ENCODE assay signal across 9 cellular contexts in genomic region chr20:4170621-4171537, GRCh38. TPM values are rescaled to one million over a fixed set of nuclear protein-coding genes. Genes with fewer than 3 reads are reported as not detected.
DNase-seq lines count a peak whose midpoint lies in the region; ATAC-seq, FAIRE-seq and TF ChIP-seq lines count a peak whose summit lies in the region.
"Had no signal": no experiment of that assay in that cellular context is flagged by ENCODE, and none has a peak within 500 bp of the region (broad histone marks: within the 10 kb centered on the region; RNA-seq: fewer than 3 reads in every experiment).

No MANE protein-coding gene starts in this region.

- H3K9me3 ChIP-seq in astrocyte (ENCODE audit: insufficient read depth, low read depth, low read length) (no peaks in the 10 kb centered on the region), tibial nerve (no peaks in the 10 kb centered on the region), mucosa of descending colon (no peaks in the 10 kb centered on the region)

- H3K9me3 Mint-ChIP-seq in activated naive CD4-positive, alpha-beta T cell treated with anti-CD3 and anti-CD28 coated beads for 36 hours, result no peaks in the 10 kb centered on the region
- no peaks in the 10 kb centered on the region for H3K9me3 Mint-ChIP-seq in astrocyte (ENCODE audit: unreplicated experiment)

- H3K27me3 Mint-ChIP-seq in activated naive CD4-positive, alpha-beta T cell treated with anti-CD3 and anti-CD28 coated beads for 36 hours (ENCODE audit: low read depth), result no peaks in the 10 kb centered on the region
- H3K27me3 Mint-ChIP-seq in astrocyte (ENCODE audit: low read depth, unreplicated experiment), result no peaks in the 10 kb centered on the region

- H3K9ac ChIP-seq in astrocyte (ENCODE audit: low read length) (peak overlapping the region; percentile 81), mesendoderm (ENCODE audit: low read length) (peak overlapping the region; percentile 18)

- H3K56ac ChIP-seq in mesendoderm (ENCODE audit: low read length), result peak overlapping the region; percentile 86

- no peak overlapping the region for H2BK120ac ChIP-seq in mesendoderm (ENCODE audit: low read depth, low read length)

- no peak for TF ChIP-seq POLR2A in tibial nerve (IDR thresholded peaks at IDR 0.05)

- H2AFZ ChIP-seq in astrocyte (ENCODE audit: low read depth, low read length), result no peak overlapping the region

- DNase-seq in activated naive CD4-positive, alpha-beta T cell treated with anti-CD3 and anti-CD28 coated beads for 36 hours, result no peak
- no peak for DNase-seq in activated naive CD4-positive, alpha-beta T cell treated with anti-CD3 and anti-CD28 coated beads, Interleukin-2, amount 50 U/mL, for 16 hours
- DNase-seq in astrocyte (ENCODE audit: low read depth), result no peak
- DNase-seq in mesendoderm, result no peak
- DNase-seq in tibial nerve (ENCODE audit: low spot score in 2 of 2), result no peak
- no peak for DNase-seq in mucosa of descending colon
- DNase-seq in activated effector memory CD4-positive, alpha-beta T cell treated with anti-CD3 and anti-CD28 coated beads, Interleukin-2, amount 50 U/mL, for 16 hours, result no peak
- DNase-seq in CD1c-positive myeloid dendritic cell (ENCODE audit: extremely low spot score), result no peak
- DNase-seq: effector memory CD4-positive, alpha-beta T cell had no signal

- FAIRE-seq in astrocyte (lab: Jason Lieb, UNC), result no peak

- H3K79me2 ChIP-seq in astrocyte (ENCODE audit: insufficient read depth, low read length) (peaks cover 81% of the 10 kb centered on the region), mesendoderm (ENCODE audit: control insufficient read depth, insufficient read depth, low read length) (peaks cover 4% of the 10 kb centered on the region)

- peak in 1 of 2 donors; percentile 61 for TF ChIP-seq EP300 in tibial nerve (IDR thresholded peaks at IDR 0.05)

- H3K4me2 ChIP-seq in astrocyte (ENCODE audit: low read length) (peak overlapping the region; percentile 91), mesendoderm (ENCODE audit: low read length) (peak overlapping the region; percentile 8)

- peaks cover 68% of the 10 kb centered on the region for H4K20me1 ChIP-seq in astrocyte (ENCODE audit: insufficient read depth, low read length)

- no peaks in the 10 kb centered on the region for H3K27me3 ChIP-seq in astrocyte (ENCODE audit: insufficient read depth, low read length)
- H3K27me3 ChIP-seq in mesendoderm (ENCODE audit: insufficient read depth, low read length, poor library complexity), result no peaks in the 10 kb centered on the region
- H3K27me3 ChIP-seq in tibial nerve, result no peaks in the 10 kb centered on the region

- no peak overlapping the region for H4K5ac ChIP-seq in mesendoderm (ENCODE audit: low read length)

- H3K4me3 Mint-ChIP-seq in activated naive CD4-positive, alpha-beta T cell treated with anti-CD3 and anti-CD28 coated beads for 36 hours, result peak overlapping the region; percentile 76
- H3K4me3 Mint-ChIP-seq in astrocyte (ENCODE audit: unreplicated experiment), result peak overlapping the region; percentile 67

- no peaks in the 10 kb centered on the region for H3K36me3 Mint-ChIP-seq in activated naive CD4-positive, alpha-beta T cell treated with anti-CD3 and anti-CD28 coated beads for 36 hours (ENCODE audit: low read depth)
- H3K36me3 Mint-ChIP-seq in astrocyte (ENCODE audit: low read depth, unreplicated experiment), result peaks cover 3% of the 10 kb centered on the region

- H3K36me3 ChIP-seq in astrocyte (ENCODE audit: insufficient read depth, low read length), result no peaks in the 10 kb centered on the region
- no peaks in the 10 kb centered on the region for H3K36me3 ChIP-seq in mesendoderm (ENCODE audit: control insufficient read depth, insufficient read depth, low read length)
- H3K36me3 ChIP-seq in tibial nerve, result peaks cover 0 to 15% (median 0%) of the 10 kb centered on the region in 3 donors
- H3K36me3 ChIP-seq in mucosa of descending colon (ENCODE audit: low read depth), result no peaks in the 10 kb centered on the region

- H3K18ac ChIP-seq in mesendoderm (ENCODE audit: low read length), result no peak overlapping the region

- peaks cover 18% of the 10 kb centered on the region for H3K79me1 ChIP-seq in mesendoderm (ENCODE audit: low read length)

- no peak for ATAC-seq in mucosa of descending colon

- H4K8ac ChIP-seq in mesendoderm (ENCODE audit: low read depth, low read length), result no peak overlapping the region

- CTCF ChIA-PET in activated naive CD4-positive, alpha-beta T cell treated with anti-CD3 and anti-CD28 coated beads for 36 hours (lab: Charles Lee), result interaction anchor here (0.8 kb wide), 1 partner anchor 34 kb away, joined by 3 read pairs; no protein-coding TSS in a partner anchor

- H2AK5ac ChIP-seq in mesendoderm (ENCODE audit: low read length), result peak overlapping the region; percentile 46

- H3K4me1 Mint-ChIP-seq in activated naive CD4-positive, alpha-beta T cell treated with anti-CD3 and anti-CD28 coated beads for 36 hours (ENCODE audit: low read depth), result peaks cover 26% of the 10 kb centered on the region
- peaks cover 37% of the 10 kb centered on the region for H3K4me1 Mint-ChIP-seq in astrocyte (ENCODE audit: low read depth, unreplicated experiment)

- peaks cover 16% of the 10 kb centered on the region for H3K4me1 ChIP-seq in astrocyte (ENCODE audit: insufficient read depth, low read length)
- H3K4me1 ChIP-seq in mesendoderm (ENCODE audit: control insufficient read depth, low read depth, low read length), result peaks cover 34% of the 10 kb centered on the region
- peaks cover 0 to 69% (median 20%) of the 10 kb centered on the region in 4 donors for H3K4me1 ChIP-seq in tibial nerve
- H3K4me1 ChIP-seq in mucosa of descending colon (ENCODE audit: low read depth), result peaks cover 8% of the 10 kb centered on the region

- H3K23ac ChIP-seq in mesendoderm (ENCODE audit: low read length), result no peak overlapping the region

- H3K4ac ChIP-seq in mesendoderm (ENCODE audit: low read depth, low read length), result no peak overlapping the region

- H3K4me3 ChIP-seq in astrocyte (ENCODE audit: insufficient read depth, low read depth, low read length) (no peak overlapping the region), mesendoderm (ENCODE audit: low read length) (no peak overlapping the region), tibial nerve (peak overlapping the region in 3 of 4 donors; percentile 10 to 72 (median 46)), mucosa of descending colon (no peak overlapping the region)

- no CpG with 5 or more reads among the region's 14 CpGs for WGBS in mesendoderm (ENCODE audit: extremely low coverage, insufficient coverage, low lambda C conversion rate)
- WGBS in tibial nerve, 2 donors, result 45 to 51% methylated on average over 13 to 14 of the region's 14 CpGs

- TF ChIP-seq CTCF in astrocyte (IDR thresholded peaks at IDR 0.05; ENCODE audit: insufficient read depth, low read depth, low read length) (no peak), tibial nerve (IDR thresholded peaks at IDR 0.05) (no peak), mucosa of descending colon (IDR thresholded peaks at IDR 0.05) (no peak)

- H3K27ac ChIP-seq in astrocyte (ENCODE audit: low read depth, low read length) (peak overlapping the region; percentile 14), mesendoderm (ENCODE audit: low read depth, low read length) (peak overlapping the region; percentile 69), tibial nerve (peak overlapping the region; percentile 73 to 91 (median 84))

- H2BK15ac ChIP-seq in mesendoderm (replicated peaks; ENCODE audit: low read depth), result no peak overlapping the region

- intact Hi-C loops in activated naive CD4-positive, alpha-beta T cell treated with anti-CD3 and anti-CD28 coated beads for 36 hours (cut with micrococcal nuclease), result no loop called here
- intact Hi-C loops in mucosa of descending colon (cut with DNase I, micrococcal nuclease), result no loop called here

- no peak overlapping the region for H3K27ac Mint-ChIP-seq in activated naive CD4-positive, alpha-beta T cell treated with anti-CD3 and anti-CD28 coated beads for 36 hours
- peak overlapping the region; percentile 59 for H3K27ac Mint-ChIP-seq in astrocyte (ENCODE audit: unreplicated experiment)

- H2BK5ac ChIP-seq in mesendoderm (ENCODE audit: low read length), result no peak overlapping the region

RNA-seq across cellular contexts. Expression of gene SMOX, which starts 22.3 kb away (rescaled TPM):
- 1 to 10 TPM; 1.7 to 1.8 TPM for total RNA-seq in activated naive CD4-positive, alpha-beta T cell treated with anti-CD3 and anti-CD28 coated beads for 36 hours
- total RNA-seq in astrocyte (32.0 and 37.1 TPM in 2 replicates), tibial nerve (10 to 100 TPM; 13.8 to 39.0 (median 23.0) TPM), mucosa of descending colon (10 to 100 TPM in 1 of 3 donors, 1 to 10 TPM in 2; 2.0 to 10.8 (median 4.5) TPM)
- 9.9 TPM for polyA plus RNA-seq in mesendoderm (2013, experiment 1 of 2)
- polyA plus RNA-seq in mesendoderm (2013, experiment 2 of 2), result 11.2 TPM

Comparison
In these comparisons a context has a peak if more than half of its experiments do, and no peak if none do; other contexts are left out.
1. H3K27ac ChIP-seq: peak in every context shown above with its lines; median percentile 84 in tibial nerve; 69 in mesendoderm; 14 in astrocyte.
2. H3K4me3 ChIP-seq: peak in tibial nerve (3 of 4); none in astrocyte (single experiment), mesendoderm (single experiment) and mucosa of descending colon (single experiment).